In genomic region chr16:80852261-80852872, GRCh38 we compare ENCODE assay signal across 9 cellular contexts. TPM values are rescaled to one million over a fixed set of nuclear protein-coding genes. Genes with fewer than 3 reads are reported as not detected.
A peak's percentile ranks its signal among the peaks of the same experiment; 100 is the strongest.
DNase-seq lines count a peak whose midpoint lies in the region; ATAC-seq and TF ChIP-seq lines count a peak whose summit lies in the region.
"Had no signal": no experiment of that assay in that cellular context is flagged by ENCODE, and none has a peak within 500 bp of the region (broad histone marks: within the 10 kb centered on the region; RNA-seq: fewer than 3 reads in every experiment).

No MANE protein-coding gene starts in this region.

- DNase-seq in SJCRH30: peak; percentile 3 to 5
- peak; percentile 1 for DNase-seq in glomerular visceral epithelial cell (ENCODE audit: extremely low spot score)
- no peak for DNase-seq in SK-N-DZ (ENCODE audit: low spot score)
- no peak for DNase-seq in sigmoid colon
- no peak for DNase-seq in T-helper 17 cell

- TF ChIP-seq CTCF in 22Rv1 (IDR thresholded peaks at IDR 0.05): peak; percentile 65
- TF ChIP-seq CTCF in GM12872 (IDR thresholded peaks at IDR 0.05; ENCODE audit: insufficient read depth, low read depth, low read length): peak; percentile 62
- no peak for TF ChIP-seq CTCF in sigmoid colon (IDR thresholded peaks at IDR 0.05)

- H3K27me3 Mint-ChIP-seq in T-helper 17 cell: peaks cover 30% of the 10 kb centered on the region

- WGBS in sigmoid colon, 2 donors: 95 to 96% methylated on average over 5 of the region's 5 CpGs

- no peak overlapping the region for H3K4me3 Mint-ChIP-seq in T-helper 17 cell

- no peaks in the 10 kb centered on the region for H3K36me3 ChIP-seq in SJCRH30
- H3K36me3 ChIP-seq in sigmoid colon: no peaks in the 10 kb centered on the region

- intact Hi-C loops in sigmoid colon (cut with DNase I): no loop called here

- H3K27me3 ChIP-seq in SJCRH30 (no peaks in the 10 kb centered on the region), sigmoid colon (no peaks in the 10 kb centered on the region)

- TF ChIP-seq POLR2A in sigmoid colon (IDR thresholded peaks at IDR 0.05): no peak

- H3K4me1 Mint-ChIP-seq in T-helper 17 cell: no peaks in the 10 kb centered on the region

- H3K4me1 ChIP-seq in SJCRH30 (no peaks in the 10 kb centered on the region), sigmoid colon (no peaks in the 10 kb centered on the region)
- H3K4me1 ChIP-seq: parathyroid adenoma had no signal

- H3K9me3 ChIP-seq in SJCRH30 (replicated peaks): no peaks in the 10 kb centered on the region
- H3K9me3 ChIP-seq in sigmoid colon: no peaks in the 10 kb centered on the region
- H3K9me3 ChIP-seq in T-helper 17 cell (ENCODE audit: control insufficient read depth, low read length, poor library complexity, severe bottlenecking): no peaks in the 10 kb centered on the region

- H3K4me3 ChIP-seq in SJCRH30: no peak overlapping the region
- no peak overlapping the region for H3K4me3 ChIP-seq in sigmoid colon

- ATAC-seq in GM21360 (IDR thresholded peaks at IDR 0.05; ENCODE audit: unreplicated experiment) (no peak), T-helper 17 cell (no peak)

- no peak for TF ChIP-seq EP300 in sigmoid colon (IDR thresholded peaks at IDR 0.05)

- no peaks in the 10 kb centered on the region for H3K36me3 Mint-ChIP-seq in T-helper 17 cell (ENCODE audit: low read depth)

- no peak overlapping the region for H3K27ac ChIP-seq in 22Rv1
- H3K27ac ChIP-seq in SJCRH30: no peak overlapping the region
- H3K27ac ChIP-seq in sigmoid colon: no peak overlapping the region
- H3K27ac ChIP-seq: parathyroid adenoma had no signal

- no peak overlapping the region for H3K27ac Mint-ChIP-seq in T-helper 17 cell

RNA-seq across cellular contexts. Expression of gene CDYL2, which starts 48.0 kb away (rescaled TPM):
- 0.05 and 0.14 TPM in 2 replicates for total RNA-seq in SJCRH30 (2014; rRNA removed; shearing (Covaris generic))
- polyA plus RNA-seq in SK-N-DZ (2014; cell fraction: cytosol; rRNA removed): 0.28 and 0.58 TPM in 2 replicates
- polyA plus RNA-seq in SK-N-DZ (2014; cell fraction: nucleus; rRNA removed): 0.76 and 0.90 TPM in 2 replicates
- total RNA-seq in sigmoid colon (1 to 10 TPM; 2.5 to 8.8 (median 3.5) TPM), T-helper 17 cell (10 to 100 TPM; 17.0 to 28.3 TPM)
- polyA plus RNA-seq in sigmoid colon: 1 to 10 TPM; 1.2 to 1.9 (median 1.2) TPM

Comparison
In these comparisons a context has a peak if more than half of its experiments do, and no peak if none do; other contexts are left out.
1. CTCF ChIP-seq: peak in 22Rv1 (single experiment) and GM12872 (single experiment); none in sigmoid colon (0 of 4).
2. DNase-seq: peak in SJCRH30 (2 of 2) and glomerular visceral epithelial cell (single experiment); none in SK-N-DZ (single experiment), sigmoid colon (single experiment) and T-helper 17 cell (0 of 3).